ENCODE assay signal across 19 cellular contexts in the genomic region with DNA sequence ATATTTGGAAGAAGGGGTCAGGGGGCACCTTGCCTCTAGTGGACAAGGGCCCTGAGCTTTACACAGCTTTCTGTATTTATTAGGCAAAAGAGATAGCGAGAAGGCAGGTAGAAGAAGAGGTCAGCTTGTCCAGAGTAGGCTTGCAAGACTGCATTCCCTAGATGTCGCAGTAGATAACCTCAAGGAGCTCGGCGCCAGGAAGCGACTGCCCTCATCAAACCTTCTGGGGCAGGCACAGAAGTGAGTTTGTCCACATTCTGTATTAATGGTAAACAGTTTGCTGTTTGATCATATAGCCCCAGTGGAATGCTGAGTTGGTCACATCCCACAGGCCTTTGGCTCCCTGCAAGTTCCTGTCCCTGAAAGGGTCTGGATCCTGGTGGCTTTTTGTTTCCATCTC.
"Had no signal": no experiment of that assay in that cellular context is flagged by ENCODE, and none has a peak within 500 bp of the region (broad histone marks: within the 10 kb centered on the region; RNA-seq: fewer than 3 reads in every experiment).

No MANE protein-coding gene starts in this region.

- H3K9me3 ChIP-seq: left lung, psoas muscle, right atrium auricular region, thyroid gland had no signal

- H3K4me3 Mint-ChIP-seq: activated CD4-positive, alpha-beta T cell treated with anti-CD3 and anti-CD28 coated beads, Interleukin-2, amount 10 ng/mL, durations not matched to agents 7 days and 5 days; activated CD8-positive, alpha-beta memory T cell treated with anti-CD3 and anti-CD28 coated beads, Interleukin-2, amount 10 ng/mL, durations not matched to agents 7 days and 5 days; activated CD8-positive, alpha-beta T cell treated with anti-CD3 and anti-CD28 coated beads for 36 hours; activated naive CD8-positive, alpha-beta T cell treated with anti-CD3 and anti-CD28 coated beads for 36 hours; naive thymus-derived CD8-positive, alpha-beta T cell had no signal

- FAIRE-seq: astrocyte, urothelium cell line had no signal

- H3K27me3 ChIP-seq: foreskin keratinocyte, left lung, right atrium auricular region, thyroid gland had no signal

- ATAC-seq: activated CD8-positive, alpha-beta memory T cell treated with anti-CD3 and anti-CD28 coated beads, Interleukin-2, amount 10 ng/mL, durations not matched to agents 7 days and 5 days; activated CD8-positive, alpha-beta T cell treated with anti-CD3 and anti-CD28 coated beads for 36 hours; foreskin keratinocyte; left lung; naive thymus-derived CD8-positive, alpha-beta T cell; psoas muscle had no signal

- H3K9me3 Mint-ChIP-seq: activated CD4-positive, alpha-beta T cell treated with anti-CD3 and anti-CD28 coated beads, Interleukin-2, amount 10 ng/mL, durations not matched to agents 7 days and 5 days; activated CD8-positive, alpha-beta T cell treated with anti-CD3 and anti-CD28 coated beads for 36 hours; activated naive CD8-positive, alpha-beta T cell treated with anti-CD3 and anti-CD28 coated beads for 36 hours; naive thymus-derived CD8-positive, alpha-beta T cell had no signal

- H3K27ac Mint-ChIP-seq: activated CD4-positive, alpha-beta T cell treated with anti-CD3 and anti-CD28 coated beads, Interleukin-2, amount 10 ng/mL, durations not matched to agents 7 days and 5 days; activated CD8-positive, alpha-beta memory T cell treated with anti-CD3 and anti-CD28 coated beads, Interleukin-2, amount 10 ng/mL, durations not matched to agents 7 days and 5 days; activated CD8-positive, alpha-beta T cell treated with anti-CD3 and anti-CD28 coated beads for 36 hours; activated naive CD8-positive, alpha-beta T cell treated with anti-CD3 and anti-CD28 coated beads for 36 hours; naive thymus-derived CD8-positive, alpha-beta T cell had no signal

- H3K27ac ChIP-seq: foreskin keratinocyte, left lung, psoas muscle, right atrium auricular region, thyroid gland had no signal

- H3K27me3 Mint-ChIP-seq: activated CD4-positive, alpha-beta T cell treated with anti-CD3 and anti-CD28 coated beads, Interleukin-2, amount 10 ng/mL, durations not matched to agents 7 days and 5 days; activated CD8-positive, alpha-beta memory T cell treated with anti-CD3 and anti-CD28 coated beads, Interleukin-2, amount 10 ng/mL, durations not matched to agents 7 days and 5 days; activated CD8-positive, alpha-beta T cell treated with anti-CD3 and anti-CD28 coated beads for 36 hours; activated naive CD8-positive, alpha-beta T cell treated with anti-CD3 and anti-CD28 coated beads for 36 hours; naive thymus-derived CD8-positive, alpha-beta T cell had no signal

- DNase-seq: activated CD4-positive, alpha-beta T cell treated with anti-CD3 and anti-CD28 coated beads, Interleukin-2, amount 10 ng/mL, durations not matched to agents 7 days and 5 days; activated CD4-positive, CD25-positive, alpha-beta regulatory T cell treated with anti-CD3 and anti-CD28 coated beads, Interleukin-2, amount 50 U/mL, for 72 hours; activated CD8-positive, alpha-beta memory T cell treated with anti-CD3 and anti-CD28 coated beads, Interleukin-2, amount 10 ng/mL, durations not matched to agents 7 days and 5 days; activated CD8-positive, alpha-beta T cell treated with anti-CD3 and anti-CD28 coated beads for 36 hours; activated naive CD8-positive, alpha-beta T cell treated with anti-CD3 and anti-CD28 coated beads for 36 hours; central memory CD4-positive, alpha-beta T cell; effector memory CD4-positive, alpha-beta T cell; foreskin keratinocyte; left lung; naive thymus-derived CD8-positive, alpha-beta T cell; psoas muscle; stimulated activated CD4-positive, alpha-beta T cell treated with anti-CD3 and anti-CD28 coated beads, Interleukin-4, amount 100 ng/mL, for 24 hours; stimulated activated naive CD4-positive, alpha-beta T cell treated with Interleukin-2 at 50 U/mL for 16 hours; substantia nigra; thyroid gland had no signal

- H3K4me3 ChIP-seq: left lung, lung, psoas muscle, right atrium auricular region, thyroid gland had no signal

- H3K4me1 ChIP-seq: foreskin keratinocyte, thyroid gland had no signal
